8 cellular contexts compared by ENCODE assay signal in the genomic region with DNA sequence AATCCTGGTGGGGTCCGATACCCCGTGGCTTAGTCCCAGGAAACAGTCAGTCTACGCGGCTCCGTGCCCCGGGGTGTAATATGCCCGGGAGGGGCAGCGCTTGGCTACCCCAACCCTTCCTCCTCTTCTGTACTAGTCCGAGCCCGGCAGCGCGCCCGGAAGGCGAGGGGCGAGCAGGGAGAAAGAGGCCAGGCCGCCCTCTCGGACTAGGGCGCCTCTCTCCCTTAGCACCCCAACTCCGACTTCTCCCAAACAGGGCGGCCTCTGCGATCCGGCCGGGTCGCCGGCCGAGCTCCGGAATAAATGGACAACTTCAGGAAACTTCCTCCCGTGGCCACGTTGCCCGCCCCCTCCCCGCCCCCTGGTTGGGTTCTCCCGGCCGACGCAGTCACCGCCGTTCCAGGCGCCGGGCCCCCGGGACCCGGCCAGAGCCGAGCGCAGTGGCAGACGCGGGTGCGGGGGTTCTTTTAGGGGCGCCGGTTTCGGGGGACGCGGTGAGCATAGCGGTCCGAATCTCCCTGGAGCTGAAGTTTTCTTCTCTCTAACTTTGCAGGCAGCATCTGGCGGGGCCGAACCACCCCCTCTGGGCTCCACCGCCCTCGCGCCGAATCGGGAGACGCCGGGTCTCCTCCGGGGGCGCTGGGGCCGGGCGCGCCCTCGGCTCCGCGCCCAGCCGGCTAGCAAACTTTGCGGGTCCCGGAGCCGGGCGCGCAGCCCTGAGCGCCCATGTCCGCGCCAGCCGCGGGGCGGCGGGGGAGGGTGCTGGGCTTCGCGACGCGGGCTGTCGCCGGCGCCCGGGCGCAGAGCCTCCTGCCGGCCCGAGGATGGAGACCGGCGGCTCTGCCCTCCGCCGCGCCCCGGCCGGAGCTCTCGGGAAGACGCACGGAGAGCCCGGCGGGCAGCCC. TPM values are rescaled to one million over a fixed set of nuclear protein-coding genes. Genes with fewer than 3 reads are reported as not detected.
DNase-seq lines count a peak whose midpoint lies in the region; ATAC-seq and TF ChIP-seq lines count a peak whose summit lies in the region.

Gene SDK2 (minus strand): TSS at position 301 of the 905 bp plus-strand sequence. CDS start 357 bp downstream, outside the sequence.

- H3K4me1 ChIP-seq in right atrium auricular region: peaks cover 0 to 27% of the 10 kb centered on the region in 2 donors

- DNase-seq in NCI-H1105 treated with DMSO at 0.1 percent for 48 hours (lab: John Stamatoyannopoulos, UW): peak; percentile 12
- DNase-seq in NCI-H1105 (lab: John Stamatoyannopoulos, UW): no peak
- DNase-seq in activated T-cell treated with anti-CD3 and anti-CD28 coated beads, Interleukin-2, amount 50 U/mL, for 4 hours: no peak
- DNase-seq in right atrium auricular region (ENCODE audit: low spot score): no peak
- DNase-seq in retinal pigment epithelial cell (ENCODE audit: low read depth): no peak
- no peak for DNase-seq in ACHN
- DNase-seq in amniotic stem cell (lab: John Stamatoyannopoulos, UW): no peak

- H3K27me3 ChIP-seq in right atrium auricular region: no peaks in the 10 kb centered on the region

- peak within 1 kb of the TSS; percentile 79 for H3K4me3 Mint-ChIP-seq in activated T-cell treated with anti-CD3 and anti-CD28 coated beads, Interleukin-2, amount 50 U/mL, for 4 hours

- TF ChIP-seq CTCF in right atrium auricular region (IDR thresholded peaks at IDR 0.05) (no peak), retinal pigment epithelial cell (conservative IDR thresholded peaks at IDR 0.05; ENCODE audit: low read depth, low read length) (no peak)

- H3K4me1 Mint-ChIP-seq in activated T-cell treated with anti-CD3 and anti-CD28 coated beads, Interleukin-2, amount 50 U/mL, for 4 hours (ENCODE audit: low read depth): peaks cover 20% of the 10 kb centered on the region

- H3K9me3 ChIP-seq in right atrium auricular region: no peaks in the 10 kb centered on the region

- no peaks in the 10 kb centered on the region for H3K36me3 Mint-ChIP-seq in activated T-cell treated with anti-CD3 and anti-CD28 coated beads, Interleukin-2, amount 50 U/mL, for 4 hours (ENCODE audit: insufficient read depth)

- no peaks in the 10 kb centered on the region for H3K9me3 Mint-ChIP-seq in activated T-cell treated with anti-CD3 and anti-CD28 coated beads, Interleukin-2, amount 50 U/mL, for 4 hours

- H3K4me3 ChIP-seq in right atrium auricular region (peak within 1 kb of the TSS; percentile 39 to 59), retinal pigment epithelial cell (ENCODE audit: low read length) (peak within 1 kb of the TSS; percentile 32)

- ATAC-seq in activated T-cell treated with anti-CD3 and anti-CD28 coated beads, Interleukin-2, amount 50 U/mL, for 4 hours: peak; percentile 53 to 54
- ATAC-seq in GM21825 (IDR thresholded peaks at IDR 0.05; ENCODE audit: unreplicated experiment): no peak

- H3K27me3 Mint-ChIP-seq in activated T-cell treated with anti-CD3 and anti-CD28 coated beads, Interleukin-2, amount 50 U/mL, for 4 hours (ENCODE audit: low read depth): peaks cover 30% of the 10 kb centered on the region

- no peaks in the 10 kb centered on the region for H3K36me3 ChIP-seq in right atrium auricular region

- in situ Hi-C loops in ACHN (cut with HindIII; ENCODE audit: low pct_ligation_motif_present, low pct_unique_long_range_greater_than_20kb, low sequenced_read_pairs): no loop called here

- peak within 1 kb of the TSS; percentile 45 to 46 for H3K27ac ChIP-seq in right atrium auricular region

RNA-seq across cellular contexts. Expression of gene SDK2, which starts in this region (rescaled TPM):
- under 1 TPM; 0.08 to 0.20 (median 0.08) TPM for total RNA-seq in activated T-cell treated with anti-CD3 and anti-CD28 coated beads, Interleukin-2, amount 50 U/mL, for 4 hours
- 1 to 10 TPM; 1.5 to 5.6 TPM for total RNA-seq in right atrium auricular region

Comparison
In these comparisons a context has a peak if more than half of its experiments do, and no peak if none do; other contexts are left out.
1. Peak in ATAC-seq in activated T-cell treated with anti-CD3 and anti-CD28 coated beads, Interleukin-2, amount 50 U/mL, for 4 hours; RNA of the gene not detected or under 1 TPM.